22 cellular contexts compared by ENCODE assay signal in genomic region chr3:69856965-69857364, GRCh38.
DNase-seq lines count a peak whose midpoint lies in the region; ATAC-seq and TF ChIP-seq lines count a peak whose summit lies in the region.
"Had no signal": no experiment of that assay in that cellular context is flagged by ENCODE, and none has a peak within 500 bp of the region (broad histone marks: within the 10 kb centered on the region; RNA-seq: fewer than 3 reads in every experiment).

No MANE protein-coding gene starts in this region.

- no peaks in the 10 kb centered on the region for H3K9me3 ChIP-seq in right atrium auricular region
- H3K9me3 ChIP-seq in adipocyte (ENCODE audit: control insufficient read depth, low read length): no peaks in the 10 kb centered on the region

- peak; percentile 44 for ATAC-seq in Right ventricle myocardium superior (ENCODE audit: poor library complexity)
- ATAC-seq in HG02885 (IDR thresholded peaks at IDR 0.05; ENCODE audit: poor library complexity, unreplicated experiment): no peak
- no peak for ATAC-seq in GM18868 (IDR thresholded peaks at IDR 0.05; ENCODE audit: unreplicated experiment)
- ATAC-seq: SK-N-SH treated with all-trans-retinoic acid at 6 μM for 48 hours had no signal

- intact Hi-C loops in Right ventricle myocardium superior (cut with DNase I): loop anchor here (5.0 kb wide), 1 partner anchor 165 kb away; no protein-coding TSS in a partner anchor

- H3K27me3 ChIP-seq in right atrium auricular region (no peaks in the 10 kb centered on the region), adipocyte (replicated peaks; ENCODE audit: control insufficient read depth, insufficient read depth, low read length) (no peaks in the 10 kb centered on the region)

- no peak overlapping the region for H3K4me3 ChIP-seq in right atrium auricular region
- H3K4me3 ChIP-seq in adipocyte (ENCODE audit: low read length): no peak overlapping the region

- peak overlapping the region in 1 of 2 donors; percentile 55 for H3K27ac ChIP-seq in right atrium auricular region
- H3K27ac ChIP-seq: C4-2B, RWPE1 had no signal

- H3K36me3 ChIP-seq in right atrium auricular region (no peaks in the 10 kb centered on the region), adipocyte (ENCODE audit: control insufficient read depth, insufficient read depth, low read length, severe bottlenecking) (no peaks in the 10 kb centered on the region)

- no peak overlapping the region for H3K9ac ChIP-seq in adipocyte (ENCODE audit: low read length)

- peaks cover 0 to 25% of the 10 kb centered on the region in 2 donors for H3K4me1 ChIP-seq in right atrium auricular region
- peaks cover 24% of the 10 kb centered on the region for H3K4me1 ChIP-seq in adipocyte (ENCODE audit: control insufficient read depth, insufficient read depth, low read length)

- no peak for TF ChIP-seq CTCF in right atrium auricular region (IDR thresholded peaks at IDR 0.05)

- DNase-seq in Right ventricle myocardium superior (no peak), right atrium auricular region (ENCODE audit: low spot score) (no peak), adipocyte (ENCODE audit: low read depth) (peak; percentile 25), kidney glomerular epithelial cell (lab: John Stamatoyannopoulos, UW) (peak; percentile 60), LoVo (ENCODE audit: low spot score) (no peak)
- DNase-seq: 8988T; CD8-positive, alpha-beta memory T cell; DMS53; EL; GF-D8; Karpas-422; NCI-H1417; NCI-H1694 treated with DMSO at 0.1 percent for 48 hours; NCI-H2081 treated with DMSO at 0.1 percent for 48 hours; NCI-H2227 treated with DMSO at 0.1 percent for 48 hours; NCI-H510A treated with DMSO at 0.1 percent for 48 hours; NCI-H748 treated with DMSO at 0.1 percent for 48 hours had no signal

Comparison
In these comparisons a context has a peak if more than half of its experiments do, and no peak if none do; other contexts are left out.
1. DNase-seq: peak in adipocyte (single experiment) and kidney glomerular epithelial cell (single experiment); none in Right ventricle myocardium superior (single experiment), right atrium auricular region (single experiment) and LoVo (single experiment).